8 cellular contexts compared by ENCODE assay signal in genomic region chr1:148049113-148049491, GRCh38.
DNase-seq lines count a peak whose midpoint lies in the region; ATAC-seq and TF ChIP-seq lines count a peak whose summit lies in the region.
"Not testable (repeated sequence)": the region's sequence is repeated elsewhere in the genome, so short reads cannot be mapped to it uniquely, and the experiment has no call there.

No MANE protein-coding gene starts in this region.

- H3K4me3 Mint-ChIP-seq in CD14-positive monocyte (peak overlapping the region; percentile 75 to 86), immature natural killer cell (peak overlapping the region; percentile 30 to 64 (median 55)), osteocyte (ENCODE audit: unreplicated experiment) (peak overlapping the region; percentile 74)
- peak overlapping the region; percentile 64 for H3K4me3 Mint-ChIP-seq in stimulated activated memory B cell treated with anti-CD40 and anti-IgM and Interleukin-4, amounts not matched to agents 10 μg/mL and 1 μg/mL and 100 μg/mL, for 72 hours

- not testable (repeated sequence) for H3K9me2 ChIP-seq in SK-N-SH

- TF ChIP-seq CTCF in CD14-positive monocyte (IDR thresholded peaks at IDR 0.05); SK-N-SH (IDR thresholded peaks at IDR 0.05); astrocyte of the cerebellum (IDR thresholded peaks at IDR 0.05; ENCODE audit: low read depth, low read length, missing control alignments); epithelial cell of esophagus (IDR thresholded peaks at IDR 0.05; ENCODE audit: insufficient read depth, low read depth, low read length, missing control alignments); osteocyte (IDR thresholded peaks at IDR 0.05): not testable (repeated sequence)

- POLR2A ChIA-PET in SK-N-SH (lab: Yijun Ruan, JAX): not testable (repeated sequence)

- in situ Hi-C loops in astrocyte of the cerebellum (cut with HindIII; ENCODE audit: low sequenced_read_pairs): not testable (repeated sequence)

- H3K79me2 ChIP-seq in SK-N-SH (ENCODE audit: insufficient read depth): not testable (repeated sequence)

- TF ChIP-seq EP300 in SK-N-SH (IDR thresholded peaks at IDR 0.05; ENCODE audit: borderline replicate concordance in 1 of 2, low read depth in 1 of 2, low read length in 1 of 2): not testable (repeated sequence)

- ATAC-seq in stimulated activated memory B cell treated with anti-CD40 and anti-IgM and Interleukin-4, amounts not matched to agents 10 μg/mL and 1 μg/mL and 100 μg/mL, for 72 hours: not testable (repeated sequence)

- H3K9me3 Mint-ChIP-seq in CD14-positive monocyte; immature natural killer cell; osteocyte (ENCODE audit: unreplicated experiment); stimulated activated memory B cell treated with anti-CD40 and anti-IgM and Interleukin-4, amounts not matched to agents 10 μg/mL and 1 μg/mL and 100 μg/mL, for 72 hours: not testable (repeated sequence)

- not testable (repeated sequence) for H3K4me1 Mint-ChIP-seq in CD14-positive monocyte; immature natural killer cell; osteocyte (ENCODE audit: unreplicated experiment); stimulated activated memory B cell treated with anti-CD40 and anti-IgM and Interleukin-4, amounts not matched to agents 10 μg/mL and 1 μg/mL and 100 μg/mL, for 72 hours

- H3K27me3 Mint-ChIP-seq in CD14-positive monocyte (ENCODE audit: low read depth in 3 of 3) (peaks cover 13 to 28% (median 17%) of the 10 kb centered on the region in 3 donors), immature natural killer cell (ENCODE audit: low read depth in 3 of 3) (peaks cover 2 to 10% (median 4%) of the 10 kb centered on the region in 3 donors)
- not testable (repeated sequence) for H3K27me3 Mint-ChIP-seq in osteocyte (ENCODE audit: unreplicated experiment); stimulated activated memory B cell treated with anti-CD40 and anti-IgM and Interleukin-4, amounts not matched to agents 10 μg/mL and 1 μg/mL and 100 μg/mL, for 72 hours

- H3K27me3 ChIP-seq in SK-N-SH (ENCODE audit: insufficient read depth): not testable (repeated sequence)

- not testable (repeated sequence) for TF ChIP-seq RAD21 in SK-N-SH (IDR thresholded peaks at IDR 0.05; ENCODE audit: low read length)

- not testable (repeated sequence) for H3K27ac ChIP-seq in SK-N-SH (ENCODE audit: low read depth in 2 of 2, low read length in 1 of 2)

- not testable (repeated sequence) for H3F3A ChIP-seq in SK-N-SH (replicated peaks; ENCODE audit: insufficient read depth)

- not testable (repeated sequence) for H2AFZ ChIP-seq in SK-N-SH (ENCODE audit: low read depth)

- not testable (repeated sequence) for H3K4me1 ChIP-seq in SK-N-SH (ENCODE audit: control insufficient read depth in 1 of 2, insufficient read depth in 2 of 2, low read depth in 1 of 2, low read length in 1 of 2)

- CTCF ChIA-PET in SK-N-SH (lab: Yijun Ruan, JAX): not testable (repeated sequence)

- not testable (repeated sequence) for H3K36me3 Mint-ChIP-seq in CD14-positive monocyte; immature natural killer cell; osteocyte (ENCODE audit: unreplicated experiment); stimulated activated memory B cell treated with anti-CD40 and anti-IgM and Interleukin-4, amounts not matched to agents 10 μg/mL and 1 μg/mL and 100 μg/mL, for 72 hours

- H3K9me3 ChIP-seq in SK-N-SH: not testable (repeated sequence)

- H4K20me1 ChIP-seq in SK-N-SH (ENCODE audit: insufficient read depth): not testable (repeated sequence)

- not testable (repeated sequence) for H3K27ac Mint-ChIP-seq in CD14-positive monocyte; immature natural killer cell; osteocyte (ENCODE audit: unreplicated experiment); stimulated activated memory B cell treated with anti-CD40 and anti-IgM and Interleukin-4, amounts not matched to agents 10 μg/mL and 1 μg/mL and 100 μg/mL, for 72 hours

- H3K36me3 ChIP-seq in SK-N-SH (replicated peaks in 1 of 2; ENCODE audit: control insufficient read depth in 1 of 2, insufficient read depth in 2 of 2, low read length in 1 of 2): not testable (repeated sequence)

- peak overlapping the region; percentile 57; the same call in 1 of the 2 replicates for H3K4me2 ChIP-seq in SK-N-SH

- peak overlapping the region in 1 of 2 experiments; percentile 21; a peak in 2 of 4 replicates for H3K4me3 ChIP-seq in SK-N-SH (ENCODE audit: low read depth in 2 of 2, low read length in 1 of 2)
- H3K4me3 ChIP-seq in astrocyte of the cerebellum (ENCODE audit: low read depth, low read length): peak overlapping the region; percentile 36
- H3K4me3 ChIP-seq in epithelial cell of esophagus (ENCODE audit: low read length): peak overlapping the region; percentile 23

- DNase-seq in CD14-positive monocyte (ENCODE audit: low spot score); SK-N-SH; astrocyte of the cerebellum (ENCODE audit: low read depth); immature natural killer cell; osteocyte (ENCODE audit: extremely low spot score, unreplicated experiment): not testable (repeated sequence)
- DNase-seq in activated T-cell treated with anti-CD3 and anti-CD28 coated beads for 1 hour (ENCODE audit: low read depth) (peak; percentile 14), epithelial cell of esophagus (ENCODE audit: low read depth) (peak; percentile 0)

- H3K9ac ChIP-seq in SK-N-SH: not testable (repeated sequence)

- intact Hi-C loops in CD14-positive monocyte (cut with micrococcal nuclease): not testable (repeated sequence)

- WGBS in SK-N-SH (ENCODE audit: low lambda C conversion rate): 6% methylated on average over 25 of the region's 25 CpGs
